ENCODE assay signal across 18 cellular contexts in the genomic region with DNA sequence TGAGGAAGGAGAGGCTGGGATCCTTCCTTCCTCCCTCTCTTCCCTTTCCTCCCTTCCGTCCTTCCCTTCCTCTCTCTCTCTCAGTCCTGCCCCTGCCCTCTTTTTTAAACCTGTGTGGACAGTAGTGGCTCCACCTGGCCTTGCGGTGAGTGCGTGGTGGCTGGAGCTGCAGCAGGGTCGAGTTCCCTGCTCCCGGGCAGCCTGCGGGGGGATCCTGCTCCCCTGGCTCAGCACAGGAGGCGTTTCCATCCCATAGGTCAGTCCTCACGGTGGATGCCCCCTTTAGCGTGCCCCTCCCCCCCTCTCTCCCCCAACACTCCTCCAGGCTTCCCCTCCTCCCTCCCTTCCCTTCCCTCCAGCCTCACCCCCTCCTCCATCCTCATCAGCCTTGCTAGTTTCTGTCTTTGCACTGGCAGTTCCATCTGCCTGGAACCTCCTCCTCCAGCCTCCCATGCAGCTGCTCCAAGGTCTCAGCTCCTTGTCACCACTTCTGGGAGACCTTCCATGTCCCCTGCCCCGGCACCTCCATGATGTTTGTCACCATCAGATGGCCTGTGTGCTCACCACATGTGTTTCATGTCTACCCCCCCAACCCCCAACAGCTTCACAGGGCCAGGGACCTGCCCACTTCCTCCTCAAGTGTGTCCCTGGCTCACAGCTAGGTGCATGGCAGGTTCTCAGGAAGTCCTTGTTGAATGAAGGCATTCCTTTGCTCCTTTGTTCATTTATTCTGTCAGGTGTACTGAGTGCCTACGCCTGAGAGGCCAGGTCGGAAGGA.
DNase-seq lines count a peak whose midpoint lies in the region; ATAC-seq and TF ChIP-seq lines count a peak whose summit lies in the region.
"Had no signal": no experiment of that assay in that cellular context is flagged by ENCODE, and none has a peak within 500 bp of the region (broad histone marks: within the 10 kb centered on the region; RNA-seq: fewer than 3 reads in every experiment).

No MANE protein-coding gene starts in this region.

- H3K4me3 Mint-ChIP-seq in neural progenitor cell, result peak overlapping the region; percentile 6

- H3K4me3 ChIP-seq in IMR-90 (ENCODE audit: insufficient read depth, low read depth, low read length), result no peak overlapping the region
- no peak overlapping the region for H3K4me3 ChIP-seq in neural progenitor cell
- H3K4me3 ChIP-seq: esophagus squamous epithelium, thoracic aorta had no signal

- H4K5ac ChIP-seq in IMR-90 (ENCODE audit: low read depth, low read length), result no peak overlapping the region

- H3K4me2 ChIP-seq in IMR-90 (ENCODE audit: low read depth, low read length) (no peak overlapping the region), neural progenitor cell (no peak overlapping the region)

- H3K27ac ChIP-seq in C4-2B (0 out of 2 replicates have a peak overlapping the region, but pooled peaks have one; percentile 2), IMR-90 (ENCODE audit: insufficient read depth, low read length) (no peak overlapping the region), caudate nucleus (ENCODE audit: low read depth, low read length) (peak overlapping the region; percentile 93), neural progenitor cell (no peak overlapping the region)
- H3K27ac ChIP-seq: esophagus squamous epithelium, thoracic aorta had no signal

- H2AFZ ChIP-seq in IMR-90 (replicated peaks; ENCODE audit: low read length, poor library complexity) (peak overlapping the region; percentile 58), neural progenitor cell (replicated peaks) (no peak overlapping the region)

- H3K79me2 ChIP-seq in neural progenitor cell (ENCODE audit: low read depth), result no peaks in the 10 kb centered on the region

- no peak for TF ChIP-seq POLR2A in IMR-90 (IDR thresholded peaks at IDR 0.05; ENCODE audit: low read depth, low read length)

- BruUV-seq in IMR-90 (replicated peaks; lab: Mats Ljungman, UMichigan), result no TSS peak

- H3K27ac Mint-ChIP-seq in neural progenitor cell, result peak overlapping the region; percentile 29

- peaks cover under 1% of the 10 kb centered on the region for H3F3A ChIP-seq in neural progenitor cell (ENCODE audit: low read depth)

- H2BK5ac ChIP-seq in IMR-90 (ENCODE audit: low read depth, low read length, poor library complexity, severe bottlenecking), result no peak overlapping the region

- no peak overlapping the region for H2BK120ac ChIP-seq in IMR-90 (ENCODE audit: low read depth, low read length)

- no peaks in the 10 kb centered on the region for H3K79me1 ChIP-seq in IMR-90 (ENCODE audit: low read depth in 1 of 2, low read length in 2 of 2)

- H2BK15ac ChIP-seq in IMR-90 (ENCODE audit: low read depth, low read length), result no peak overlapping the region

- H3K9me1 ChIP-seq in IMR-90 (ENCODE audit: insufficient read depth, low read length), result no peaks in the 10 kb centered on the region

- no peak overlapping the region for H3K56ac ChIP-seq in IMR-90 (ENCODE audit: extremely low read depth, insufficient read depth, low read length)

- H3K27me3 ChIP-seq in IMR-90 (ENCODE audit: control insufficient read depth, insufficient read depth, low read length) (peaks cover 58% of the 10 kb centered on the region), neural progenitor cell (no peaks in the 10 kb centered on the region)

- TF ChIP-seq CTCF in C4-2B (conservative IDR thresholded peaks at IDR 0.05) (no peak), IMR-90 (conservative IDR thresholded peaks at IDR 0.05; ENCODE audit: low read depth, low read length) (no peak), neural progenitor cell (IDR thresholded peaks at IDR 0.05) (no peak)

- no peak overlapping the region for H4K91ac ChIP-seq in IMR-90 (ENCODE audit: insufficient read depth, low read depth, low read length)

- DNase-seq in IMR-90 (no peak), caudate nucleus (lab: John Stamatoyannopoulos, UW) (no peak), neural progenitor cell (ENCODE audit: low spot score) (peak; percentile 37)
- DNase-seq in activated CD4-positive, alpha-beta T cell treated with anti-CD3 and anti-CD28 coated beads, Interleukin-2, amount 50 U/mL, for 4 hours, result no peak
- no peak for DNase-seq in stimulated activated CD4-positive, alpha-beta T cell treated with anti-CD3 and anti-CD28 coated beads, Interleukin-4, amount 100 ng/mL, for 1 hour
- DNase-seq: activated gamma-delta T cell treated with Interleukin-2 at 50 U/mL for 16 hours; activated T-cell treated with anti-CD3 and anti-CD28 coated beads for 4 hours; central memory CD4-positive, alpha-beta T cell; effector CD8-positive, alpha-beta T cell; esophagus squamous epithelium; left cardiac atrium; NCI-H1436 treated with DMSO at 0.1 percent for 48 hours; retina; SHP77; T-helper 1 cell had no signal

- intact Hi-C loops in IMR-90 (cut with micrococcal nuclease), result no loop called here

- no peak overlapping the region for H3K23ac ChIP-seq in IMR-90 (ENCODE audit: low read depth, low read length)

- no peak overlapping the region for H2AK5ac ChIP-seq in IMR-90 (ENCODE audit: low read depth, low read length)

- dilution Hi-C loops in IMR-90 (cut with HindIII; ENCODE audit: low sequenced_read_pairs, unreplicated experiment), result no loop called here

- peaks cover 3% of the 10 kb centered on the region for H3K27me3 Mint-ChIP-seq in neural progenitor cell (ENCODE audit: insufficient read depth, low read depth)

- no peak for TF ChIP-seq RAD21 in IMR-90 (IDR thresholded peaks at IDR 0.05; ENCODE audit: low read length)

- H3K36me3 ChIP-seq in IMR-90 (ENCODE audit: control insufficient read depth, insufficient read depth, low read length) (no peaks in the 10 kb centered on the region), neural progenitor cell (no peaks in the 10 kb centered on the region)
- H3K36me3 ChIP-seq: esophagus squamous epithelium, thoracic aorta had no signal

- H3K4me1 Mint-ChIP-seq in neural progenitor cell, result peaks cover 47% of the 10 kb centered on the region

- H3K18ac ChIP-seq in IMR-90 (ENCODE audit: low read depth, low read length), result no peak overlapping the region

- ATAC-seq in IMR-90 (ENCODE audit: low read depth) (no peak), GM18867 (IDR thresholded peaks at IDR 0.05; ENCODE audit: unreplicated experiment) (no peak)

- H2AK9ac ChIP-seq in IMR-90 (replicated peaks; ENCODE audit: low read depth, low read length, poor library complexity), result no peak overlapping the region

- H3K9ac ChIP-seq in IMR-90 (ENCODE audit: low read depth, low read length), result no peak overlapping the region
- H3K9ac ChIP-seq in neural progenitor cell, result no peak overlapping the region

- H3K9me3 ChIP-seq in IMR-90 (ENCODE audit: control insufficient read depth, insufficient read depth, low read length) (no peaks in the 10 kb centered on the region), neural progenitor cell (ENCODE audit: low read depth) (no peaks in the 10 kb centered on the region)
- H3K9me3 ChIP-seq: esophagus squamous epithelium, thoracic aorta had no signal

- 47% methylated on average over 6 of the region's 12 CpGs; no CpG with 5 or more reads in 1 of the 2 experiments for WGBS in IMR-90 (ENCODE audit: extremely low coverage in 2 of 2, insufficient read length in 1 of 2), 2 experiments

- H3K9me3 Mint-ChIP-seq in neural progenitor cell, result no peaks in the 10 kb centered on the region

- CTCF ChIA-PET in IMR-90 (lab: Yijun Ruan, JAX), result no interaction called here

- no peak overlapping the region for H4K8ac ChIP-seq in IMR-90 (ENCODE audit: low read depth in 2 of 2, low read length in 2 of 2)

- H3K36me3 Mint-ChIP-seq in neural progenitor cell, result no peaks in the 10 kb centered on the region

- H3K4ac ChIP-seq in IMR-90 (ENCODE audit: low read depth, low read length), result no peak overlapping the region

- no peaks in the 10 kb centered on the region for H3K4me1 ChIP-seq in IMR-90 (ENCODE audit: control insufficient read depth, insufficient read depth, low read length)
- peaks cover 8% of the 10 kb centered on the region for H3K4me1 ChIP-seq in neural progenitor cell

- in situ Hi-C loops in IMR-90 (cut with MboI; ENCODE audit: low sequenced_read_pairs), result no loop called here

- POLR2A ChIA-PET in IMR-90 (lab: Charles Lee; ENCODE audit: unreplicated experiment), result no interaction called here

- H4K20me1 ChIP-seq in IMR-90 (ENCODE audit: insufficient read depth, low read length), result no peaks in the 10 kb centered on the region
- H4K20me1 ChIP-seq in neural progenitor cell (ENCODE audit: low read depth), result no peaks in the 10 kb centered on the region

- H2BK20ac ChIP-seq in IMR-90 (ENCODE audit: low read depth, low read length), result no peak overlapping the region

- no peak overlapping the region for H3K14ac ChIP-seq in IMR-90 (replicated peaks; ENCODE audit: low read depth, low read length)

TF ChIP-seq in IMR-90, 13 proteins besides CTCF, POLR2A, EP300 and RAD21:
- TF ChIP-seq SMC3 (IDR thresholded peaks at IDR 0.05; ENCODE audit: low read depth, low read length) (no peak), FOS (IDR thresholded peaks at IDR 0.05; ENCODE audit: low read depth, low read length) (no peak), RFX5 (IDR thresholded peaks at IDR 0.05; ENCODE audit: low read depth, low read length) (no peak), NFE2L2 (IDR thresholded peaks at IDR 0.05; ENCODE audit: low read depth, low read length) (no peak), CHD1 (IDR thresholded peaks at IDR 0.05; ENCODE audit: low read depth, low read length) (no peak)
TF ChIP-seq in IMR-90: peak in this region for 0.

Comparison
In these comparisons a context has a peak if more than half of its experiments do, and no peak if none do; other contexts are left out.
1. H3K27ac ChIP-seq: peak in C4-2B (single experiment) and caudate nucleus (single experiment); none in IMR-90 (single experiment) and neural progenitor cell (single experiment).